ENCODE assay signal across 13 cellular contexts in genomic region chr19:51807111-51807701, GRCh38. TPM values are rescaled to one million over a fixed set of nuclear protein-coding genes. Genes with fewer than 3 reads are reported as not detected.
DNase-seq lines count a peak whose midpoint lies in the region; ATAC-seq, FAIRE-seq and TF ChIP-seq lines count a peak whose summit lies in the region.
"Had no signal": no experiment of that assay in that cellular context is flagged by ENCODE, and none has a peak within 500 bp of the region (broad histone marks: within the 10 kb centered on the region; RNA-seq: fewer than 3 reads in every experiment).

No MANE protein-coding gene starts in this region.

- FAIRE-seq in RCC 7860 (lab: Jason Lieb, UNC) = no peak

- peak; percentile 19 for TF ChIP-seq CTCF in foreskin keratinocyte (conservative IDR thresholded peaks at IDR 0.05)
- TF ChIP-seq CTCF in testis (IDR thresholded peaks at IDR 0.05) = no peak

- no peak for TF ChIP-seq POLR2A in testis (IDR thresholded peaks at IDR 0.05)

- H3K9me3 ChIP-seq in testis (no peaks in the 10 kb centered on the region), HAP-1 (no peaks in the 10 kb centered on the region)

- in situ Hi-C loops in HAP-1 (cut with MboI; ENCODE audit: low sequenced_read_pairs) = no loop called here

- H3K27ac ChIP-seq in foreskin keratinocyte (no peak overlapping the region), testis (peak overlapping the region; percentile 37 to 55)

- intact Hi-C loops in testis (cut with DNase I; ENCODE audit: low total_unique reads) = no loop called here

- H3K36me3 ChIP-seq in testis (ENCODE audit: low read depth, missing control alignments) (no peaks in the 10 kb centered on the region), HAP-1 (replicated peaks) (no peaks in the 10 kb centered on the region)

- WGBS in testis, 2 donors = 47 to 57% methylated on average over 6 of the region's 6 CpGs

- no peaks in the 10 kb centered on the region for H3K4me1 ChIP-seq in foreskin keratinocyte
- peaks cover 30% of the 10 kb centered on the region for H3K4me1 ChIP-seq in testis
- H3K4me1 ChIP-seq in HAP-1 = no peaks in the 10 kb centered on the region

- no peak for ATAC-seq in foreskin keratinocyte

- H3K4me3 ChIP-seq in testis (no peak overlapping the region), HAP-1 (no peak overlapping the region)

- DNase-seq in activated gamma-delta T cell treated with Interleukin-2 at 50 U/mL for 16 hours (peak; percentile 4), activated gamma-delta T cell (lab: John Stamatoyannopoulos, UW) (no peak), RCC 7860 (ENCODE audit: low spot score) (peak; percentile 44), foreskin keratinocyte (peak in 1 of 2 donors; percentile 17), testis (peak; percentile 85), HAP-1 (ENCODE audit: low spot score in 2 of 2) (no peak), NAMALWA (ENCODE audit: low spot score) (no peak), SIG-M5 (lab: John Stamatoyannopoulos, UW) (no peak)
- DNase-seq: stimulated activated CD4-positive, alpha-beta T cell treated with anti-CD3 and anti-CD28 coated beads, Interleukin-4, amount 100 ng/mL, for 24 hours; SW 1271 had no signal

- H3K27me3 ChIP-seq in foreskin keratinocyte (no peaks in the 10 kb centered on the region), testis (no peaks in the 10 kb centered on the region), HAP-1 (ENCODE audit: low read depth) (no peaks in the 10 kb centered on the region)

RNA-seq across cellular contexts. Expression of gene FPR3, which starts 12.2 kb away (rescaled TPM):
- not detected in 2 replicates for total RNA-seq in foreskin keratinocyte
- not detected in 2 replicates for polyA plus RNA-seq in foreskin keratinocyte
- 10 to 100 TPM in 1 of 2 donors, 1 to 10 TPM in 1; 1.6 to 15.6 TPM for total RNA-seq in testis
- polyA plus RNA-seq in testis (ENCODE audit: insufficient read depth, low read depth, low replicate concordance) = 8.8 TPM
- total RNA-seq: osteocyte had no signal
- polyA plus RNA-seq: AG04450 had no signal

RNA-seq across cellular contexts. Expression of gene FPR2, which starts 46.2 kb away (rescaled TPM):
- total RNA-seq in foreskin keratinocyte (not detected in 2 replicates), testis (under 1 TPM; 0.19 to 0.31 TPM)
- polyA plus RNA-seq in foreskin keratinocyte (not detected in 2 replicates), testis (ENCODE audit: insufficient read depth, low read depth, low replicate concordance) (1.3 TPM)
- total RNA-seq: osteocyte, temporal lobe had no signal
- polyA plus RNA-seq: AG04450 had no signal

RNA-seq across cellular contexts. Expression of gene FPR1, which starts 55.5 kb away (rescaled TPM):
- total RNA-seq in foreskin keratinocyte (0.46 TPM in 1 of 2 replicates, not detected in the other), testis (1 to 10 TPM; 1.4 to 2.1 TPM)
- polyA plus RNA-seq in foreskin keratinocyte (0.40 TPM in 1 of 2 replicates, not detected in the other), testis (ENCODE audit: insufficient read depth, low read depth, low replicate concordance) (3.5 TPM)
- total RNA-seq: osteocyte had no signal
- polyA plus RNA-seq: AG04450 had no signal

Comparison
In these comparisons a context has a peak if more than half of its experiments do, and no peak if none do; other contexts are left out.
1. DNase-seq: peak in activated gamma-delta T cell treated with Interleukin-2 at 50 U/mL for 16 hours (single experiment), RCC 7860 (single experiment) and testis (single experiment); none in activated gamma-delta T cell (single experiment), HAP-1 (0 of 2), NAMALWA (single experiment) and SIG-M5 (single experiment).